In genomic region chr5:138639326-138639725, GRCh38 we compare ENCODE assay signal across 18 cellular contexts.
"Had no signal": no experiment of that assay in that cellular context is flagged by ENCODE, and none has a peak within 500 bp of the region (broad histone marks: within the 10 kb centered on the region; RNA-seq: fewer than 3 reads in every experiment).

No MANE protein-coding gene starts in this region.

- H3K4me1 ChIP-seq: breast epithelium, prostate gland, right lobe of liver, tibial artery had no signal

- ATAC-seq: activated T-cell treated with anti-CD3 and anti-CD28 coated beads, Interleukin-2, amount 50 U/mL, for 4 hours; right lobe of liver; stimulated activated effector memory CD8-positive, alpha-beta T cell treated with anti-CD3 and anti-CD28 coated beads, Interleukin-12 subunit alpha, Interleukin-12 subunit beta, amount 100 ng/mL, for 72 hours had no signal

- H3K4me3 Mint-ChIP-seq: activated CD4-positive, alpha-beta memory T cell treated with anti-CD3 and anti-CD28 coated beads for 36 hours; activated naive CD8-positive, alpha-beta T cell treated with anti-CD3 and anti-CD28 coated beads for 36 hours; activated T-cell treated with anti-CD3 and anti-CD28 coated beads, Interleukin-2, amount 50 U/mL, for 4 hours; memory B cell; nephron progenitor cell; stimulated activated effector memory CD8-positive, alpha-beta T cell treated with anti-CD3 and anti-CD28 coated beads, Interleukin-12 subunit alpha, Interleukin-12 subunit beta, amount 100 ng/mL, for 72 hours had no signal

- H3K36me3 Mint-ChIP-seq: activated CD4-positive, alpha-beta memory T cell treated with anti-CD3 and anti-CD28 coated beads for 36 hours; activated naive CD8-positive, alpha-beta T cell treated with anti-CD3 and anti-CD28 coated beads for 36 hours; stimulated activated effector memory CD8-positive, alpha-beta T cell treated with anti-CD3 and anti-CD28 coated beads, Interleukin-12 subunit alpha, Interleukin-12 subunit beta, amount 100 ng/mL, for 72 hours had no signal

- H3K36me3 ChIP-seq: breast epithelium, left ventricle myocardium inferior, prostate gland, right lobe of liver, tibial artery, vagina had no signal

- H3K9me3 ChIP-seq: breast epithelium, left ventricle myocardium inferior, prostate gland, right lobe of liver, tibial artery, vagina had no signal

- H3K27me3 ChIP-seq: breast epithelium, right lobe of liver, vagina had no signal

- H3K4me3 ChIP-seq: breast epithelium, left ventricle myocardium inferior, prostate gland, right lobe of liver, tibial artery, vagina had no signal

- H3K9me3 Mint-ChIP-seq: activated CD4-positive, alpha-beta memory T cell treated with anti-CD3 and anti-CD28 coated beads for 36 hours; activated naive CD8-positive, alpha-beta T cell treated with anti-CD3 and anti-CD28 coated beads for 36 hours; activated T-cell treated with anti-CD3 and anti-CD28 coated beads, Interleukin-2, amount 50 U/mL, for 4 hours; memory B cell; nephron progenitor cell; stimulated activated effector memory CD8-positive, alpha-beta T cell treated with anti-CD3 and anti-CD28 coated beads, Interleukin-12 subunit alpha, Interleukin-12 subunit beta, amount 100 ng/mL, for 72 hours had no signal

- DNase-seq: activated CD4-positive, alpha-beta memory T cell treated with anti-CD3 and anti-CD28 coated beads for 36 hours; activated CD4-positive, alpha-beta T cell treated with anti-CD3 and anti-CD28 coated beads for 1 hour; activated gamma-delta T cell treated with Interleukin-2 at 50 U/mL for 16 hours; activated naive CD8-positive, alpha-beta T cell treated with anti-CD3 and anti-CD28 coated beads for 36 hours; activated T-cell treated with anti-CD3 and anti-CD28 coated beads, Interleukin-2, amount 50 U/mL, for 4 hours; kidney; left ventricle myocardium inferior; nephron progenitor cell; tibial artery had no signal

- H3K27ac ChIP-seq: left ventricle myocardium inferior, prostate gland, right lobe of liver, tibial artery, vagina had no signal

- H3K27ac Mint-ChIP-seq: activated CD4-positive, alpha-beta memory T cell treated with anti-CD3 and anti-CD28 coated beads for 36 hours; activated naive CD8-positive, alpha-beta T cell treated with anti-CD3 and anti-CD28 coated beads for 36 hours; memory B cell; nephron progenitor cell; stimulated activated effector memory CD8-positive, alpha-beta T cell treated with anti-CD3 and anti-CD28 coated beads, Interleukin-12 subunit alpha, Interleukin-12 subunit beta, amount 100 ng/mL, for 72 hours had no signal

- H3K4me1 Mint-ChIP-seq: activated naive CD8-positive, alpha-beta T cell treated with anti-CD3 and anti-CD28 coated beads for 36 hours; memory B cell; stimulated activated effector memory CD8-positive, alpha-beta T cell treated with anti-CD3 and anti-CD28 coated beads, Interleukin-12 subunit alpha, Interleukin-12 subunit beta, amount 100 ng/mL, for 72 hours had no signal

- FAIRE-seq: colon, endothelial cell of umbilical vein, frontal cortex, kidney had no signal
